8 cellular contexts compared by ENCODE assay signal in genomic region chr12:94305293-94305957, GRCh38.
A peak's percentile ranks its signal among the peaks of the same experiment; 100 is the strongest.
DNase-seq lines count a peak whose midpoint lies in the region; ATAC-seq, FAIRE-seq and TF ChIP-seq lines count a peak whose summit lies in the region.

No MANE protein-coding gene starts in this region.

- no peak overlapping the region for H3K14ac ChIP-seq in mesenchymal stem cell (ENCODE audit: low read length in 2 of 2)

- no peak overlapping the region for H3K4me3 ChIP-seq in mesenchymal stem cell (ENCODE audit: insufficient read depth in 1 of 2, low read depth in 1 of 2, low read length in 2 of 2)
- H3K4me3 ChIP-seq in body of pancreas, result no peak overlapping the region

- H2AFZ ChIP-seq in mesenchymal stem cell (ENCODE audit: low read depth, low read length), result no peak overlapping the region

- DNase-seq in GM12892 (ENCODE audit: insufficient read length), result no peak
- DNase-seq in mesenchymal stem cell, result peak; percentile 87
- DNase-seq in body of pancreas, result no peak
- no peak for DNase-seq in globus pallidus (ENCODE audit: low spot score)
- DNase-seq in left cardiac atrium, result no peak

- 33% methylated on average over 4 of the region's 7 CpGs for WGBS in mesenchymal stem cell
- WGBS in body of pancreas, 2 donors, result 67 to 72% methylated on average over 7 of the region's 7 CpGs

- H3K36me3 ChIP-seq in mesenchymal stem cell (ENCODE audit: control insufficient read depth in 1 of 2, insufficient read depth in 2 of 2, low read depth in 1 of 2, low read length in 2 of 2), result peaks cover 0 to 79% of the 10 kb centered on the region in 2 experiments
- H3K36me3 ChIP-seq in body of pancreas (replicated peaks in 1 of 2; ENCODE audit: insufficient read depth in 1 of 2, low read depth in 2 of 2), result peaks cover 1 to 3% of the 10 kb centered on the region in 2 donors

- H2BK5ac ChIP-seq in mesenchymal stem cell (ENCODE audit: low read depth, low read length, poor library complexity, severe bottlenecking), result no peak overlapping the region

- intact Hi-C loops in body of pancreas (cut with DNase I) (no loop called here), left cardiac atrium (cut with DNase I) (no loop called here)

- H2BK120ac ChIP-seq in mesenchymal stem cell (ENCODE audit: low read depth, low read length), result no peak overlapping the region

- H3K23ac ChIP-seq in mesenchymal stem cell (ENCODE audit: low read length in 2 of 2), result no peak overlapping the region

- TF ChIP-seq POLR2A in GM12892 (IDR thresholded peaks at IDR 0.05; ENCODE audit: low read depth, low read length) (no peak), body of pancreas (IDR thresholded peaks at IDR 0.05) (no peak)

- H3K4me2 ChIP-seq in mesenchymal stem cell (ENCODE audit: low read length, poor library complexity, severe bottlenecking), result no peak overlapping the region

- no peak for TF ChIP-seq CTCF in VCaP (conservative IDR thresholded peaks at IDR 0.05)
- no peak for TF ChIP-seq CTCF in body of pancreas (IDR thresholded peaks at IDR 0.05)

- peak; percentile 95 for FAIRE-seq in GM12892 (lab: Jason Lieb, UNC)

- no peak overlapping the region for H2BK15ac ChIP-seq in mesenchymal stem cell (ENCODE audit: low read depth, poor library complexity, severe bottlenecking)

- H3K27me3 ChIP-seq in mesenchymal stem cell (ENCODE audit: control insufficient read depth in 1 of 2, insufficient read depth in 1 of 2, low read length in 2 of 2), result no peaks in the 10 kb centered on the region
- no peaks in the 10 kb centered on the region for H3K27me3 ChIP-seq in body of pancreas

- no peak overlapping the region for H2BK12ac ChIP-seq in mesenchymal stem cell (ENCODE audit: low read length in 2 of 2)

- H4K8ac ChIP-seq in mesenchymal stem cell (ENCODE audit: low read length), result peak overlapping the region; percentile 27

- H3K9me3 ChIP-seq in mesenchymal stem cell (ENCODE audit: control insufficient read depth, low read length), result no peaks in the 10 kb centered on the region
- no peaks in the 10 kb centered on the region for H3K9me3 ChIP-seq in body of pancreas

- no peak overlapping the region for H3K4ac ChIP-seq in mesenchymal stem cell (ENCODE audit: low read depth in 1 of 2, low read length in 2 of 2)

- peak overlapping the region; percentile 18; the same call in 1 of the 2 replicates for H3K27ac ChIP-seq in VCaP
- H3K27ac ChIP-seq in mesenchymal stem cell (ENCODE audit: low read length, poor library complexity, severe bottlenecking), result peak overlapping the region; percentile 18
- H3K27ac ChIP-seq in body of pancreas, result no peak overlapping the region

- ATAC-seq in HG02678 (IDR thresholded peaks at IDR 0.05; ENCODE audit: unreplicated experiment), result peak; percentile 55
- no peak for ATAC-seq in body of pancreas
- no peak for ATAC-seq in HG03571 (IDR thresholded peaks at IDR 0.05; ENCODE audit: unreplicated experiment)
- no peak for ATAC-seq in left cardiac atrium

- H2AK5ac ChIP-seq in mesenchymal stem cell (ENCODE audit: low read length, severe bottlenecking), result no peak overlapping the region

- peak overlapping the region in 1 of 2 experiments; percentile 69 for H3K18ac ChIP-seq in mesenchymal stem cell (ENCODE audit: low read depth in 1 of 2, low read length in 2 of 2)

- no peak overlapping the region for H4K91ac ChIP-seq in mesenchymal stem cell (ENCODE audit: low read length)

- H3K4me1 ChIP-seq in mesenchymal stem cell (ENCODE audit: control insufficient read depth, insufficient read depth, low read depth, low read length) (peaks cover 2% of the 10 kb centered on the region), body of pancreas (no peaks in the 10 kb centered on the region)

- H3K79me1 ChIP-seq in mesenchymal stem cell (replicated peaks; ENCODE audit: low read length, poor library complexity, severe bottlenecking), result no peaks in the 10 kb centered on the region

- H3K9ac ChIP-seq in mesenchymal stem cell (ENCODE audit: low read length), result no peak overlapping the region

Comparison
In these comparisons a context has a peak if more than half of its experiments do, and no peak if none do; other contexts are left out.
1. H3K27ac ChIP-seq: peak in VCaP (single experiment) and mesenchymal stem cell (single experiment); none in body of pancreas (0 of 4).